ENCODE assay signal across 21 cellular contexts in the genomic region with DNA sequence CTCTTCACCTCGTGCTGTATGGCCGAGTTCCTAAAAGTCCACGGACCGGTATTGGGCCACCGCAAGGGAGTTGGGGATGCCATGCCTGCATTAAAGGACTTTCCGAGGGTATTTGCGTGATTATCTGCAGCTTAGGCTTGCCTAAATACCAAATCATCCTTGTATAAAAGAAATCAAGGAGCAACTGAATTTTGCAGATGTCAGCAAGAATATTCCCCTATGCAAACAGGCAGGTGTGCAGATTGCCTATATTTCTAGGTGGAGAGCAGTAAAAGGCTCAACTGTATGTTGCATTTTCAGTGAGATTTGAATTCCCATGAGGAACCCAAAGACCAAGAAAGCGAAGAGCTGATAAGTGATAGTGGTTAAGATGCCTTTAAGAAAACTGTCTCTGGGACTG.
"Had no signal": no experiment of that assay in that cellular context is flagged by ENCODE, and none has a peak within 500 bp of the region (broad histone marks: within the 10 kb centered on the region; RNA-seq: fewer than 3 reads in every experiment).

No MANE protein-coding gene starts in this region.

- H3K9me3 ChIP-seq: SK-N-SH had no signal

- DNase-seq: Karpas-422, KG1, MM.1S, NCI-H1048, NCI-H1105, NCI-H1417, NCI-H1436 treated with DMSO at 0.1 percent for 48 hours, NCI-H1694, NCI-H187 treated with DMSO at 0.1 percent for 48 hours, NCI-H2029 treated with DMSO at 0.1 percent for 48 hours, NCI-H2171 treated with DMSO at 0.1 percent for 48 hours, NCI-H345, NCI-H446 treated with DMSO at 0.1 percent for 48 hours, NCI-H510A treated with DMSO at 0.1 percent for 48 hours, NCI-H526, NCI-H82, SHP77, SK-N-SH, SW 1271, T-helper 1 cell had no signal

- H3K27ac ChIP-seq: RWPE1 had no signal
